ENCODE assay signal across 27 cellular contexts in the genomic region with DNA sequence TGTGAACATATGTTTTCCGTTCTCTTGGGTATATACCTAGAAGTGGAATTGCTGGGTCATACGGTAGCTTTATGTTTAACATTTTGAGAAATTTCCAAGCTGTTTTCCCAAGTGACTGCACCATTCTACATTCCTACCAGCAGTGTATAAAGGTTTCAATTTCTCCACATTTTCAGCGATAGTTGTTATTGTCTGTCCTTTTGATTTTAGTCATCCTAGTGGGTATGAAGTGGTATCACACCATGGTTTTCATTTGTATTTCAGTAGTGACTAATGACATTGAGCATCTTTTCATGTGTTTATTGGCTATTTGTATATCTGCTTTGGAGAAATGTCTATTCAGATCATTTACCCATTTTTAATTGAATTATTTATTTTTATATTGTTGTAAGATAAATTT. TPM values are rescaled to one million over a fixed set of nuclear protein-coding genes. Genes with fewer than 3 reads are reported as not detected.
DNase-seq lines count a peak whose midpoint lies in the region; ATAC-seq, FAIRE-seq and TF ChIP-seq lines count a peak whose summit lies in the region.
"Had no signal": no experiment of that assay in that cellular context is flagged by ENCODE, and none has a peak within 500 bp of the region (broad histone marks: within the 10 kb centered on the region; RNA-seq: fewer than 3 reads in every experiment).

No MANE protein-coding gene starts in this region.

- no peak overlapping the region for H3K56ac ChIP-seq in H9 (ENCODE audit: insufficient read length, low read depth, low read length)

- H3K4me3 ChIP-seq in A549 (no peak overlapping the region), pancreas (no peak overlapping the region), coronary artery (no peak overlapping the region)
- H3K4me3 ChIP-seq: GM23248, HAP-1, MG63, PC-9, SJSA1 had no signal

- H4K5ac ChIP-seq in H9 (ENCODE audit: insufficient read length, low read depth, low read length), result no peak overlapping the region

- TF ChIP-seq POLR2A in A549 (IDR thresholded peaks at IDR 0.05; ENCODE audit: low read length), result no peak

- WGBS in A549 (ENCODE audit: missing lambda C conversion rate), result 95% methylated on average over 3 of the region's 3 CpGs
- no CpG with 5 or more reads among the region's 3 CpGs for WGBS in H9 (ENCODE audit: extremely low coverage, insufficient read length, low lambda C conversion rate)
- 88 to 99% methylated on average over 3 of the region's 3 CpGs for WGBS in pancreas, 2 donors

- CTCF ChIA-PET in A549 (lab: Yijun Ruan, JAX) (interaction anchor here (0.6 kb wide), 1 partner anchor 50 kb away, joined by 3 read pairs; no protein-coding TSS in a partner anchor), WTC11 (lab: Charles Lee) (no interaction called here)

- no peak overlapping the region for H2AK5ac ChIP-seq in H9 (ENCODE audit: insufficient read length, low read length)

- H3K4me3 Mint-ChIP-seq in H9 (no peak overlapping the region), chondrocyte (ENCODE audit: unreplicated experiment) (no peak overlapping the region), WTC11 (no peak overlapping the region)
- H3K4me3 Mint-ChIP-seq: CD8-positive, alpha-beta T cell had no signal

- TF ChIP-seq EP300 in A549 (IDR thresholded peaks at IDR 0.05), result no peak

- H3K27me3 ChIP-seq in H9 (ENCODE audit: insufficient read depth, low read length) (no peaks in the 10 kb centered on the region), pancreas (no peaks in the 10 kb centered on the region)
- H3K27me3 ChIP-seq: MG63, SJSA1 had no signal

- H3K14ac ChIP-seq in H9 (ENCODE audit: insufficient read depth, low read length), result no peak overlapping the region

- H3K27ac ChIP-seq in A549, result no peak overlapping the region
- H3K27ac ChIP-seq in H9 (ENCODE audit: insufficient read length, low read depth, low read length), result no peak overlapping the region
- no peak overlapping the region for H3K27ac ChIP-seq in pancreas
- no peak overlapping the region for H3K27ac ChIP-seq in coronary artery
- H3K27ac ChIP-seq: C4-2B, GM23248, PC-9, SJSA1 had no signal

- H3K4me2 ChIP-seq in A549 (no peak overlapping the region), H9 (ENCODE audit: insufficient read depth, insufficient read length, low read length) (no peak overlapping the region)
- H3K4me2 ChIP-seq: PC-9 had no signal

- no peak overlapping the region for H2BK15ac ChIP-seq in H9 (ENCODE audit: low read depth, low read length)

- H3K4ac ChIP-seq in H9 (ENCODE audit: low read depth, low read length), result no peak overlapping the region

- TF ChIP-seq CTCF in A549 (IDR thresholded peaks at IDR 0.05) (no peak), H9 (conservative IDR thresholded peaks at IDR 0.05) (0 out of 3 replicates have a peak, but pooled peaks have one; percentile 20), chondrocyte (IDR thresholded peaks at IDR 0.05) (peak; percentile 40), pancreas (IDR thresholded peaks at IDR 0.05) (no peak), coronary artery (IDR thresholded peaks at IDR 0.05) (no peak), WTC11 (IDR thresholded peaks at IDR 0.05) (no peak)

- no peaks in the 10 kb centered on the region for H3K9me3 ChIP-seq in A549
- H3K9me3 ChIP-seq in H9 (ENCODE audit: control insufficient read depth, low read depth, low read length), result peaks cover 5% of the 10 kb centered on the region
- no peaks in the 10 kb centered on the region for H3K9me3 ChIP-seq in pancreas
- H3K9me3 ChIP-seq: Caco-2, HAP-1, MG63, SJSA1 had no signal

- no peak overlapping the region for H2BK20ac ChIP-seq in H9 (ENCODE audit: low read depth, low read length, poor library complexity, severe bottlenecking)

- POLR2A ChIA-PET in A549 (lab: Yijun Ruan, JAX), result no interaction called here
- POLR2A ChIA-PET in WTC11 (lab: Charles Lee), result no interaction called here

- no peak overlapping the region for H3T11ph ChIP-seq in H9 (ENCODE audit: low read length)

- H3K27me3 Mint-ChIP-seq in H9 (ENCODE audit: low read depth) (peaks cover 2% of the 10 kb centered on the region; the same call in 1 of the 2 replicates), chondrocyte (ENCODE audit: low read depth) (no peaks in the 10 kb centered on the region), WTC11 (ENCODE audit: low read depth) (no peaks in the 10 kb centered on the region; the same call in 1 of the 2 replicates)

- H3K18ac ChIP-seq in H9 (ENCODE audit: insufficient read length, low read depth, low read length), result no peak overlapping the region

- no peak overlapping the region for H4K8ac ChIP-seq in H9 (replicated peaks; ENCODE audit: insufficient read length, low read depth, low read length)

- peaks cover 58 to 64% of the 10 kb centered on the region in 2 experiments for H3K9me3 Mint-ChIP-seq in H9
- H3K9me3 Mint-ChIP-seq in chondrocyte (ENCODE audit: low read depth), result peaks cover 19% of the 10 kb centered on the region
- no peaks in the 10 kb centered on the region for H3K9me3 Mint-ChIP-seq in WTC11
- H3K9me3 Mint-ChIP-seq: CD8-positive, alpha-beta T cell had no signal

- H4K20me1 ChIP-seq in H9 (ENCODE audit: control insufficient read depth, insufficient read depth, insufficient read length), result no peaks in the 10 kb centered on the region

- no peak overlapping the region for H2AFZ ChIP-seq in H9 (ENCODE audit: low read length)
- H2AFZ ChIP-seq: GM23248, PC-9 had no signal

- H2BK12ac ChIP-seq in H9 (ENCODE audit: insufficient read length, low read depth, low read length), result no peak overlapping the region

- intact Hi-C loops in pancreas (cut with DNase I), result no loop called here

- H3K79me2 ChIP-seq in H9 (ENCODE audit: insufficient read depth, low read length), result no peaks in the 10 kb centered on the region

- H2BK120ac ChIP-seq in H9 (ENCODE audit: low read depth, low read length, poor library complexity, severe bottlenecking), result no peak overlapping the region

- no peak overlapping the region for H3K9ac ChIP-seq in H9 (ENCODE audit: extremely low read depth, insufficient read length, low read length)
- H3K9ac ChIP-seq: GM23248 had no signal

- H3K79me1 ChIP-seq in H9 (ENCODE audit: insufficient read depth, low read depth, low read length, poor library complexity, severe bottlenecking), result no peaks in the 10 kb centered on the region

- no peaks in the 10 kb centered on the region for H3K36me3 ChIP-seq in pancreas
- H3K36me3 ChIP-seq: HAP-1, MG63, SJSA1 had no signal

- H4K91ac ChIP-seq in H9 (ENCODE audit: insufficient read length, low read depth, low read length), result no peak overlapping the region

- peak in 1 of 2 experiments; percentile 65; a peak in 3 of 6 replicates for ATAC-seq in A549
- no peak for ATAC-seq in pancreas
- no peak for ATAC-seq in WTC11
- no peak for ATAC-seq in GM19467 (IDR thresholded peaks at IDR 0.05; ENCODE audit: unreplicated experiment)
- ATAC-seq: CD8-positive, alpha-beta T cell had no signal

- no peaks in the 10 kb centered on the region for H3K23me2 ChIP-seq in H9 (ENCODE audit: insufficient read length, low read depth, low read length, poor library complexity, severe bottlenecking)

- peaks cover 20% of the 10 kb centered on the region for H3K4me1 ChIP-seq in A549
- no peaks in the 10 kb centered on the region for H3K4me1 ChIP-seq in H9 (ENCODE audit: insufficient read depth, low read length)
- no peaks in the 10 kb centered on the region for H3K4me1 ChIP-seq in pancreas
- H3K4me1 ChIP-seq: Caco-2, HAP-1, SJSA1 had no signal

- H3K4me1 Mint-ChIP-seq in H9, result no peaks in the 10 kb centered on the region
- peaks cover 10% of the 10 kb centered on the region for H3K4me1 Mint-ChIP-seq in chondrocyte (ENCODE audit: low read depth)
- no peaks in the 10 kb centered on the region for H3K4me1 Mint-ChIP-seq in WTC11

- FAIRE-seq in A549 (lab: Jason Lieb, UNC) (peak; percentile 67), pancreas (lab: Jason Lieb, UNC) (peak; percentile 57)

- peak in 1 of 2 experiments; percentile 33 for DNase-seq in A549 (ENCODE audit: low read depth in 1 of 2, low spot score in 1 of 2)
- DNase-seq in H9, result no peak
- no peak for DNase-seq in chondrocyte (ENCODE audit: low spot score)
- no peak for DNase-seq in pancreas
- DNase-seq in coronary artery (ENCODE audit: low spot score), result no peak
- DNase-seq in WTC11 (ENCODE audit: low spot score), result no peak
- DNase-seq: Caco-2; CD8-positive, alpha-beta T cell; DMS 273 treated with DMSO at 0.1 percent for 48 hours; DMS79 treated with DMSO at 0.1 percent for 48 hours; GM23248; KG1; MG63; NCI-H1105 treated with DMSO at 0.1 percent for 48 hours; NCI-H146; NCI-H1930; NCI-H2107; NCI-H526 treated with DMSO at 0.1 percent for 48 hours; PC-9; Right ventricle myocardium superior; RPMI8226 had no signal

- H3K27ac Mint-ChIP-seq in H9, result no peak overlapping the region
- H3K27ac Mint-ChIP-seq in chondrocyte (ENCODE audit: unreplicated experiment), result no peak overlapping the region
- no peak overlapping the region for H3K27ac Mint-ChIP-seq in WTC11
- H3K27ac Mint-ChIP-seq: CD8-positive, alpha-beta T cell had no signal

- H2BK5ac ChIP-seq in H9 (ENCODE audit: insufficient read length, low read length), result no peak overlapping the region

- no peak for TF ChIP-seq RAD21 in A549 (conservative IDR thresholded peaks at IDR 0.05 in 1 of 2, IDR thresholded peaks at IDR 0.05 in 1 of 2)

- no peak overlapping the region for H3K23ac ChIP-seq in H9 (ENCODE audit: insufficient read length, low read depth, low read length)

- peaks cover 0 to 3% (median 1%) of the 10 kb centered on the region in 3 experiments; a peak in 2 of 7 replicates for H3K36me3 Mint-ChIP-seq in H9 (ENCODE audit: insufficient read depth in 1 of 3, low read depth in 3 of 3)
- no peaks in the 10 kb centered on the region for H3K36me3 Mint-ChIP-seq in chondrocyte (ENCODE audit: low read depth)
- H3K36me3 Mint-ChIP-seq in WTC11, result no peaks in the 10 kb centered on the region
- H3K36me3 Mint-ChIP-seq: CD8-positive, alpha-beta T cell had no signal

RNA-seq across cellular contexts. Expression of gene PPEF1, which starts 2.4 kb away (rescaled TPM):
- polyA plus RNA-seq in A549 (2011; rRNA removed), result 1.9 and 2.0 TPM in 2 replicates
- 0.21 and 0.29 TPM in 2 replicates for polyA plus RNA-seq in A549 (2012; cell fraction: cytosol; rRNA removed)
- 0.11 and 0.18 TPM in 2 replicates for polyA plus RNA-seq in A549 (2012; cell fraction: nucleus; rRNA removed)
- 1.0 to 1.1 TPM (median 1.0 TPM) in 3 replicates for polyA plus RNA-seq in A549 (2017; fragmentation: RNase III; extraction: RNeasy Plus Mini Kit Qiagen cat#74134 plus additional on column Dnase treatment)
- 3.0 and 3.9 TPM in 2 replicates for polyA minus RNA-seq in A549 (2011; rRNA and poly(A)+ RNA removed)
- 0.15 and 0.52 TPM in 2 replicates for total RNA-seq in H9 (2021)
- 0.33 to 2.2 TPM (median 0.57 TPM) in 3 replicates for total RNA-seq in chondrocyte
- total RNA-seq in pancreas, result under 1 TPM in 2 of 6 donors, not detected in 4; 0.09 to 0.56 TPM
- under 1 TPM; 0.04 to 0.28 TPM for polyA plus RNA-seq in pancreas
- total RNA-seq in WTC11 (2021), result 0.31 to 1.2 TPM (median 0.94 TPM) in 3 replicates
- total RNA-seq: A172, GM23248, PC-9, SJSA1 had no signal
- polyA plus RNA-seq: GM23248 had no signal

RNA-seq across cellular contexts. Expression of gene RS1, which starts 37.9 kb away (rescaled TPM):
- not detected in 2 replicates for polyA plus RNA-seq in A549 (2011; rRNA removed)
- polyA plus RNA-seq in A549 (2012; cell fraction: cytosol; rRNA removed), result not detected in 2 replicates
- polyA plus RNA-seq in A549 (2012; cell fraction: nucleus; rRNA removed), result not detected in 2 replicates
- polyA plus RNA-seq in A549 (2017; fragmentation: RNase III; extraction: RNeasy Plus Mini Kit Qiagen cat#74134 plus additional on column Dnase treatment), result not detected in 3 replicates
- polyA minus RNA-seq in A549 (2011; rRNA and poly(A)+ RNA removed), result not detected in 2 replicates
- total RNA-seq in H9 (2021), result not detected in 2 replicates
- not detected in 3 replicates for total RNA-seq in chondrocyte
- total RNA-seq in pancreas, result not detected
- polyA plus RNA-seq in pancreas, result not detected
- total RNA-seq in WTC11 (2021), result 0.07 TPM in 1 of 3 replicates, not detected in the others
- total RNA-seq: A172; CD8-positive, alpha-beta T cell; GM23248; NCI-H460; PC-9; Right ventricle myocardium superior had no signal
- polyA plus RNA-seq: GM23248 had no signal

Comparison
In these comparisons a context has a peak if more than half of its experiments do, and no peak if none do; other contexts are left out.
1. CTCF ChIP-seq: peak in H9 (single experiment) and chondrocyte (single experiment); none in A549 (single experiment), pancreas (0 of 4), coronary artery (single experiment) and WTC11 (single experiment).